In the genomic region with DNA sequence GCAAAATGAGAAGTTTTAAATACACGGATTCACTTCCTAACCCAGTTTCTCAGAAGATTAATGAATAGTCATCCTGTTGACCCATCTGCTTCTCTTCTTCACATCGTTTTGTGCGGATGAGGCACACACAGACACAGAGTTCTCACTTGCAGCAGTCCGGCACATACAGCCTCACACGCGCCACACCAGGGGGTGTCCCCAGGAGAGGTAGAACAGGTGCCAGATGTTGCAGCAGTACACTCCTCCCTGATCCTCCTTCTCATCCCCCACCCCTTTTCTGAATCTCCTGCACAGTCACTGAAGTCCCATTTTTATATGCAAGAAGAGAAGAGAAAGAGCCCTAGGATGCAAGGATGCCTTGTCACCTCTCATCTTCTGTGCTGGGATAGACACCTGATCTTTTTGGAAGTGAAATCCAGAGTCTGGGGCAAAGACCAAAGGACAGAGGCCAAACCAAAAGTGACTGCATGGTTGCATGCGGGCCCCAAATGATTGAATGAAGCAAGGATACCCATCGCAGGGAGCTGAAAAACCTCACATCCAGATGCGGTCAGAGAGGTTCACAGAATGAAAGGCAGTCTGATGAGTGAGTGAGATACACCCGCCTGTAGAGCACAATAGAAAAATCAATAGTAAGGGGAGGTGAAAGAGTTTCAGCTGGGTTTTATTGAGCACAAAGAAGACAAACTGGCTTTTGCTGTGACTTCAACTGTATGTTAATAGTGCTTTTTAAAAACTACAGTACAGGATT, we compare ENCODE assay signal across 15 cellular contexts. TPM values are rescaled to one million over a fixed set of nuclear protein-coding genes. Genes with fewer than 3 reads are reported as not detected.
DNase-seq lines count a peak whose midpoint lies in the region; ATAC-seq and TF ChIP-seq lines count a peak whose summit lies in the region.
"Had no signal": no experiment of that assay in that cellular context is flagged by ENCODE, and none has a peak within 500 bp of the region (broad histone marks: within the 10 kb centered on the region; RNA-seq: fewer than 3 reads in every experiment).

No MANE protein-coding gene starts in this region.

- H2AFZ ChIP-seq in hepatocyte = no peak overlapping the region

- no peaks in the 10 kb centered on the region for H3K9me3 ChIP-seq in hepatocyte (ENCODE audit: low read depth)
- no peaks in the 10 kb centered on the region for H3K9me3 ChIP-seq in stomach smooth muscle (ENCODE audit: control insufficient read depth in 2 of 2, low read length in 2 of 2)
- H3K9me3 ChIP-seq in gastrocnemius medialis = no peaks in the 10 kb centered on the region
- H3K9me3 ChIP-seq: mucosa of descending colon had no signal

- H3K27ac ChIP-seq in hepatocyte = peak overlapping the region; percentile 92
- H3K27ac ChIP-seq in stomach smooth muscle (ENCODE audit: low read length) = peak overlapping the region; percentile 86
- peak overlapping the region in 1 of 4 donors; percentile 72 for H3K27ac ChIP-seq in gastrocnemius medialis

- H3K4me1 ChIP-seq in hepatocyte (ENCODE audit: insufficient read depth) = peaks cover 54% of the 10 kb centered on the region
- peaks cover 67% of the 10 kb centered on the region for H3K4me1 ChIP-seq in stomach smooth muscle (ENCODE audit: control insufficient read depth, insufficient read depth, low read length)
- H3K4me1 ChIP-seq in gastrocnemius medialis = peaks cover 32 to 33% of the 10 kb centered on the region in 2 donors

- H4K20me1 ChIP-seq in hepatocyte (ENCODE audit: insufficient read depth, poor library complexity, severe bottlenecking) = no peaks in the 10 kb centered on the region

- in situ Hi-C loops in gastrocnemius medialis (cut with MboI; ENCODE audit: low sequenced_read_pairs in 4 of 4) = no loop called here

- peak; percentile 68 for DNase-seq in DMS79 treated with DMSO at 0.1 percent for 48 hours (lab: John Stamatoyannopoulos, UW)
- no peak for DNase-seq in DMS79 (lab: John Stamatoyannopoulos, UW)
- DNase-seq in NCI-H774 (lab: John Stamatoyannopoulos, UW) = peak; percentile 39
- DNase-seq in hepatocyte (ENCODE audit: low spot score) = no peak
- no peak for DNase-seq in gastrocnemius medialis
- no peak for DNase-seq in GM10248 (ENCODE audit: extremely low spot score)
- DNase-seq: 8988T; activated CD4-positive, CD25-positive, alpha-beta regulatory T cell; activated effector memory CD4-positive, alpha-beta T cell treated with anti-CD3 and anti-CD28 coated beads, Interleukin-2, amount 50 U/mL, for 16 hours; cortex of kidney; DMS53; stimulated activated naive CD4-positive, alpha-beta T cell treated with Interleukin-2 at 50 U/mL for 16 hours had no signal

- ATAC-seq in gastrocnemius medialis (no peak), HG02852 (IDR thresholded peaks at IDR 0.05; ENCODE audit: unreplicated experiment) (no peak)

- CTCF ChIA-PET in GM10248 (lab: Yijun Ruan, JAX) = interaction anchor here (0.7 kb wide), 1 partner anchor 16 kb away, joined by 3 read pairs; no protein-coding TSS in a partner anchor

- POLR2A ChIA-PET in GM10248 (lab: Yijun Ruan, JAX) = no interaction called here

- peak overlapping the region; percentile 5 to 36 for H3K9ac ChIP-seq in stomach smooth muscle (ENCODE audit: low read length in 2 of 2)

- TF ChIP-seq POLR2A in gastrocnemius medialis (IDR thresholded peaks at IDR 0.05) = no peak

- peak overlapping the region; percentile 73 for H3K4me2 ChIP-seq in hepatocyte

- no peaks in the 10 kb centered on the region for H3K9me2 ChIP-seq in hepatocyte (replicated peaks; ENCODE audit: insufficient read depth)

- intact Hi-C loops in gastrocnemius medialis (cut with DNase I; ENCODE audit: low total_unique reads) = no loop called here

- TF ChIP-seq CTCF in hepatocyte (IDR thresholded peaks at IDR 0.05; ENCODE audit: poor library complexity) = no peak
- TF ChIP-seq CTCF in gastrocnemius medialis (IDR thresholded peaks at IDR 0.05 in 4 of 5, conservative IDR thresholded peaks at IDR 0.05 in 1 of 5) = no peak
- TF ChIP-seq CTCF in GM10248 (IDR thresholded peaks at IDR 0.05; ENCODE audit: control extremely low read depth, extremely low read depth, low read depth, missing control alignments) = no peak

- no peak overlapping the region for H3K4me3 ChIP-seq in hepatocyte
- peak overlapping the region in 1 of 2 donors; percentile 58 for H3K4me3 ChIP-seq in stomach smooth muscle (ENCODE audit: low read length in 2 of 2)
- H3K4me3 ChIP-seq in gastrocnemius medialis = no peak overlapping the region
- H3K4me3 ChIP-seq: mucosa of descending colon had no signal

- H3K27me3 ChIP-seq in hepatocyte (no peaks in the 10 kb centered on the region), stomach smooth muscle (ENCODE audit: control insufficient read depth in 1 of 2, insufficient read depth in 2 of 2, low read length in 2 of 2) (no peaks in the 10 kb centered on the region), gastrocnemius medialis (no peaks in the 10 kb centered on the region)

- no peaks in the 10 kb centered on the region for H3K36me3 ChIP-seq in hepatocyte (replicated peaks; ENCODE audit: insufficient read depth, low read depth)
- H3K36me3 ChIP-seq in stomach smooth muscle (ENCODE audit: control insufficient read depth in 2 of 2, insufficient read depth in 2 of 2, low read length in 2 of 2) = peaks cover 3 to 5% of the 10 kb centered on the region in 2 donors
- H3K36me3 ChIP-seq in gastrocnemius medialis = no peaks in the 10 kb centered on the region

- 51% methylated on average over 10 of the region's 10 CpGs for WGBS in hepatocyte (ENCODE audit: low lambda C conversion rate, missing lambda C conversion rate)

- peaks cover 77% of the 10 kb centered on the region for H3K79me2 ChIP-seq in hepatocyte

RNA-seq across cellular contexts. Expression of a gene that starts 28.8 kb away (rescaled TPM):
- 61.2 and 61.6 TPM in 2 replicates for total RNA-seq in hepatocyte
- 14.0 and 14.8 TPM in 2 replicates for polyA plus RNA-seq in hepatocyte
- total RNA-seq in gastrocnemius medialis = 10 to 100 TPM; 21.7 to 36.5 (median 29.0) TPM

Comparison
In these comparisons a context has a peak if more than half of its experiments do, and no peak if none do; other contexts are left out.
1. DNase-seq: peak in DMS79 treated with DMSO at 0.1 percent for 48 hours (single experiment) and NCI-H774 (single experiment); none in DMS79 (single experiment), hepatocyte (single experiment), gastrocnemius medialis (0 of 2) and GM10248 (single experiment).